In the genomic region with DNA sequence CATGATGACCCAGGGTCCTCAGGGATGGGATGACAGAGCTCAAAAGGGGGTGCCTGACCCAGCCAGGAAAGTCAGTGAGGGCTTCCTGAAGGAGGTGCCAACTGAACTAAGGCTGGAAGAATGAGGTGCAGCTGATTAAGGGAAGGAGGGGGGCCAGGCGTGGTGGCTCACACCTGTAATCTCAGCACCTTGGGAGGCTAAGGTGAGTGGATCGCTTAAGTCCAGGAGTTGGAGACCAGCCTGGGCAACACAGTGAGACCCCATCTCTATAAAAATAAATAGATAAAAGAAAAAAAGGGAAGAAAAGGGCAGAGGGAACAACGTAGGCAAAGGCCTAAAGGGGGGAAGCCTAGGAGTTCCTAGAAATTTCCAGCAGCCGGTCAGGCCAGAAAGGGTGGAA, we compare ENCODE assay signal across 10 cellular contexts. TPM values are rescaled to one million over a fixed set of nuclear protein-coding genes. Genes with fewer than 3 reads are reported as not detected.
A peak's percentile ranks its signal among the peaks of the same experiment; 100 is the strongest.
DNase-seq lines count a peak whose midpoint lies in the region; ATAC-seq and TF ChIP-seq lines count a peak whose summit lies in the region.
"Had no signal": no experiment of that assay in that cellular context is flagged by ENCODE, and none has a peak within 500 bp of the region (broad histone marks: within the 10 kb centered on the region; RNA-seq: fewer than 3 reads in every experiment).

No MANE protein-coding gene starts in this region.

- H3K9me2 ChIP-seq in GM23338 (ENCODE audit: insufficient read depth), result no peaks in the 10 kb centered on the region

- no peak overlapping the region for H3K27ac ChIP-seq in GM23338 (ENCODE audit: low read depth)

- H3K4me3 Mint-ChIP-seq in GM23338, result peak overlapping the region; percentile 75; the same call in 1 of the 3 replicates
- H3K4me3 Mint-ChIP-seq in activated B cell treated with CpG ODN at 0.5 μM for 24 hours, result peak overlapping the region; percentile 83
- H3K4me3 Mint-ChIP-seq in activated T-helper 2 cell treated with anti-CD3 and anti-CD28 coated beads, Interferon-gamma antibody, Interleukin-2, Interleukin-4, amounts not matched to agents 10 μg/mL and 5 μg/mL and 100 μg/mL, durations not matched to agents 14 hours and 24 hours and 36 hours (ENCODE audit: low read depth), result no peak overlapping the region

- 0 out of 2 replicates have a peak, but pooled peaks cover 4% of the 10 kb centered on the region for H3F3A ChIP-seq in GM23338 (replicated peaks; ENCODE audit: low read depth)

- H2AFZ ChIP-seq in GM23338, result no peak overlapping the region

- H3K36me3 Mint-ChIP-seq in GM23338 (ENCODE audit: low read depth) (no peaks in the 10 kb centered on the region), activated B cell treated with CpG ODN at 0.5 μM for 24 hours (ENCODE audit: low read depth) (peaks cover 11% of the 10 kb centered on the region)
- H3K36me3 Mint-ChIP-seq in activated T-helper 2 cell treated with anti-CD3 and anti-CD28 coated beads, Interferon-gamma antibody, Interleukin-2, Interleukin-4, amounts not matched to agents 10 μg/mL and 5 μg/mL and 100 μg/mL, durations not matched to agents 14 hours and 24 hours and 36 hours (ENCODE audit: low read depth), result peaks cover 15% of the 10 kb centered on the region

- DNase-seq in GM23338 (ENCODE audit: low spot score) (no peak), activated B cell treated with CpG ODN at 0.5 μM for 24 hours (no peak), NCI-H446 (lab: John Stamatoyannopoulos, UW) (no peak), EL (no peak)
- DNase-seq in activated T-helper 2 cell treated with anti-CD3 and anti-CD28 coated beads, Interferon-gamma antibody, Interleukin-2, Interleukin-4, amounts not matched to agents 10 μg/mL and 5 μg/mL and 100 μg/mL, durations not matched to agents 14 hours and 24 hours and 36 hours (ENCODE audit: low spot score), result no peak
- DNase-seq: NCI-H187 treated with DMSO at 0.1 percent for 48 hours had no signal

- H3K79me2 ChIP-seq in GM23338 (replicated peaks; ENCODE audit: insufficient read depth), result no peaks in the 10 kb centered on the region

- no peaks in the 10 kb centered on the region for H4K20me1 ChIP-seq in GM23338 (replicated peaks; ENCODE audit: insufficient read depth)

- intact Hi-C loops in activated B cell treated with CpG ODN at 0.5 μM for 24 hours (cut with micrococcal nuclease), result no loop called here
- intact Hi-C loops in activated T-helper 2 cell treated with anti-CD3 and anti-CD28 coated beads, Interferon-gamma antibody, Interleukin-2, Interleukin-4, amounts not matched to agents 10 μg/mL and 5 μg/mL and 100 μg/mL, durations not matched to agents 14 hours and 24 hours and 36 hours (cut with micrococcal nuclease), result no loop called here

- peak overlapping the region; percentile 76 for H3K4me2 ChIP-seq in GM23338
- H3K4me2 ChIP-seq in skeletal muscle satellite cell (ENCODE audit: low read length), result peak overlapping the region; percentile 74

- TF ChIP-seq CTCF in GM23338 (conservative IDR thresholded peaks at IDR 0.05; ENCODE audit: low read depth in 2 of 2), result no peak
- TF ChIP-seq CTCF in activated B cell treated with CpG ODN at 0.5 μM for 24 hours (IDR thresholded peaks at IDR 0.05), result no peak

- H3K27ac Mint-ChIP-seq in GM23338 (no peak overlapping the region), activated B cell treated with CpG ODN at 0.5 μM for 24 hours (no peak overlapping the region)
- no peak overlapping the region for H3K27ac Mint-ChIP-seq in activated T-helper 2 cell treated with anti-CD3 and anti-CD28 coated beads, Interferon-gamma antibody, Interleukin-2, Interleukin-4, amounts not matched to agents 10 μg/mL and 5 μg/mL and 100 μg/mL, durations not matched to agents 14 hours and 24 hours and 36 hours

- ATAC-seq in GM23338, result no peak
- no peak for ATAC-seq in activated B cell treated with CpG ODN at 0.5 μM for 24 hours (ENCODE audit: low read depth)
- ATAC-seq in GM21367 (IDR thresholded peaks at IDR 0.05; ENCODE audit: unreplicated experiment), result no peak

- H3K4me1 ChIP-seq in GM23338 (ENCODE audit: insufficient read depth) (peaks cover 6% of the 10 kb centered on the region; the same call in 1 of the 2 replicates), iPS-15b (ENCODE audit: control insufficient read depth, insufficient read depth, low read length) (no peaks in the 10 kb centered on the region), skeletal muscle satellite cell (ENCODE audit: control insufficient read depth, insufficient read depth, low read length) (peaks cover 19% of the 10 kb centered on the region)

- H3K36me3 ChIP-seq in GM23338 (ENCODE audit: insufficient read depth), result no peaks in the 10 kb centered on the region
- H3K36me3 ChIP-seq in iPS-15b (ENCODE audit: control insufficient read depth, insufficient read depth, low read length), result no peaks in the 10 kb centered on the region
- peaks cover 3% of the 10 kb centered on the region for H3K36me3 ChIP-seq in skeletal muscle satellite cell (ENCODE audit: insufficient read depth, low read length)

- H3K27me3 Mint-ChIP-seq in GM23338 (ENCODE audit: insufficient read depth, low read depth, poor library complexity) (peaks cover 16% of the 10 kb centered on the region), activated B cell treated with CpG ODN at 0.5 μM for 24 hours (no peaks in the 10 kb centered on the region)
- H3K27me3 Mint-ChIP-seq in activated T-helper 2 cell treated with anti-CD3 and anti-CD28 coated beads, Interferon-gamma antibody, Interleukin-2, Interleukin-4, amounts not matched to agents 10 μg/mL and 5 μg/mL and 100 μg/mL, durations not matched to agents 14 hours and 24 hours and 36 hours (ENCODE audit: low read depth), result no peaks in the 10 kb centered on the region

- POLR2A ChIA-PET in activated B cell treated with CpG ODN at 0.5 μM for 24 hours (lab: Charles Lee), result interaction anchor here (0.6 to 3.2 kb wide), 2 partner anchors 11 to 55 kb away, joined by 3 to 23 read pairs; no protein-coding TSS in a partner anchor

- H3K9me3 ChIP-seq in iPS-15b (ENCODE audit: control insufficient read depth, insufficient read depth, low read length), result no peaks in the 10 kb centered on the region
- H3K9me3 ChIP-seq in skeletal muscle satellite cell (replicated peaks; ENCODE audit: low read length), result no peaks in the 10 kb centered on the region

- H3K4me3 ChIP-seq in GM23338, result peak overlapping the region; percentile 52
- H3K4me3 ChIP-seq in iPS-15b (ENCODE audit: low read depth, low read length), result peak overlapping the region; percentile 40
- H3K4me3 ChIP-seq in skeletal muscle satellite cell (ENCODE audit: low read length), result no peak overlapping the region

- no peaks in the 10 kb centered on the region for H3K9me3 Mint-ChIP-seq in GM23338
- H3K9me3 Mint-ChIP-seq in activated B cell treated with CpG ODN at 0.5 μM for 24 hours, result no peaks in the 10 kb centered on the region
- H3K9me3 Mint-ChIP-seq in activated T-helper 2 cell treated with anti-CD3 and anti-CD28 coated beads, Interferon-gamma antibody, Interleukin-2, Interleukin-4, amounts not matched to agents 10 μg/mL and 5 μg/mL and 100 μg/mL, durations not matched to agents 14 hours and 24 hours and 36 hours, result peaks cover 3% of the 10 kb centered on the region

- H3K9ac ChIP-seq in iPS-15b (ENCODE audit: low read depth, low read length) (no peak overlapping the region), skeletal muscle satellite cell (ENCODE audit: low read depth, low read length) (no peak overlapping the region)

- 0 out of 2 replicates have a peak, but pooled peaks cover 5% of the 10 kb centered on the region for H3K27me3 ChIP-seq in GM23338 (ENCODE audit: insufficient read depth)
- peaks cover 7% of the 10 kb centered on the region for H3K27me3 ChIP-seq in iPS-15b (ENCODE audit: control insufficient read depth, insufficient read depth, low read length)
- H3K27me3 ChIP-seq in skeletal muscle satellite cell (ENCODE audit: control insufficient read depth, insufficient read depth, low read length), result no peaks in the 10 kb centered on the region

- H3K4me1 Mint-ChIP-seq in GM23338 (peaks cover 7% of the 10 kb centered on the region), activated B cell treated with CpG ODN at 0.5 μM for 24 hours (peaks cover 14% of the 10 kb centered on the region)
- peaks cover 20% of the 10 kb centered on the region for H3K4me1 Mint-ChIP-seq in activated T-helper 2 cell treated with anti-CD3 and anti-CD28 coated beads, Interferon-gamma antibody, Interleukin-2, Interleukin-4, amounts not matched to agents 10 μg/mL and 5 μg/mL and 100 μg/mL, durations not matched to agents 14 hours and 24 hours and 36 hours (ENCODE audit: low read depth)

- CTCF ChIA-PET in activated B cell treated with CpG ODN at 0.5 μM for 24 hours (lab: Charles Lee), result interaction anchor here (0.7 kb wide), 1 partner anchor 45 kb away, joined by 3 read pairs; no protein-coding TSS in a partner anchor

RNA-seq across cellular contexts. Expression of a gene that starts 9.1 kb away (rescaled TPM):
- total RNA-seq in GM23338 (2014; rRNA removed; shearing (Covaris generic)), result 3.0 and 3.3 TPM in 2 replicates
- 4.1 and 4.6 TPM in 2 replicates for polyA plus RNA-seq in GM23338 (2016; fragmentation: Nextera tagmentation; extraction: Ambion mirVana)
- 0.24 TPM in 1 of 2 replicates, not detected in the other for total RNA-seq in activated B cell treated with CpG ODN at 0.5 μM for 24 hours
- not detected in 2 replicates for total RNA-seq in skeletal muscle satellite cell (2012; rRNA removed)
- 2.5 and 3.0 TPM in 2 replicates for total RNA-seq in activated T-helper 2 cell treated with anti-CD3 and anti-CD28 coated beads, Interferon-gamma antibody, Interleukin-2, Interleukin-4, amounts not matched to agents 10 μg/mL and 5 μg/mL and 100 μg/mL, durations not matched to agents 14 hours and 24 hours and 36 hours
- total RNA-seq: skeletal muscle tissue had no signal

RNA-seq across cellular contexts. Expression of a gene that starts 30.1 kb away (rescaled TPM):
- total RNA-seq in GM23338 (2014; rRNA removed; shearing (Covaris generic)), result 10.2 and 15.4 TPM in 2 replicates
- polyA plus RNA-seq in GM23338 (2016; fragmentation: Nextera tagmentation; extraction: Ambion mirVana), result 6.3 and 8.4 TPM in 2 replicates
- total RNA-seq in activated B cell treated with CpG ODN at 0.5 μM for 24 hours, result 32.2 and 34.5 TPM in 2 replicates
- 5.0 and 6.8 TPM in 2 replicates for total RNA-seq in skeletal muscle satellite cell (2012; rRNA removed)
- total RNA-seq in activated T-helper 2 cell treated with anti-CD3 and anti-CD28 coated beads, Interferon-gamma antibody, Interleukin-2, Interleukin-4, amounts not matched to agents 10 μg/mL and 5 μg/mL and 100 μg/mL, durations not matched to agents 14 hours and 24 hours and 36 hours, result 23.0 and 25.3 TPM in 2 replicates

RNA-seq across cellular contexts. Expression of a gene that starts 52.5 kb away (rescaled TPM):
- total RNA-seq in GM23338 (2014; rRNA removed; shearing (Covaris generic)), result 23.2 and 25.5 TPM in 2 replicates
- polyA plus RNA-seq in GM23338 (2016; fragmentation: Nextera tagmentation; extraction: Ambion mirVana), result 8.9 and 11.1 TPM in 2 replicates
- total RNA-seq in activated B cell treated with CpG ODN at 0.5 μM for 24 hours, result 16.3 and 16.7 TPM in 2 replicates
- 41.6 and 59.0 TPM in 2 replicates for total RNA-seq in skeletal muscle satellite cell (2012; rRNA removed)
- 64.6 and 65.5 TPM in 2 replicates for total RNA-seq in activated T-helper 2 cell treated with anti-CD3 and anti-CD28 coated beads, Interferon-gamma antibody, Interleukin-2, Interleukin-4, amounts not matched to agents 10 μg/mL and 5 μg/mL and 100 μg/mL, durations not matched to agents 14 hours and 24 hours and 36 hours

RNA-seq across cellular contexts. Expression of a gene that starts 58.5 kb away (rescaled TPM):
- total RNA-seq in GM23338 (2014; rRNA removed; shearing (Covaris generic)), result 0.10 TPM in 1 of 2 replicates, not detected in the other
- polyA plus RNA-seq in GM23338 (2016; fragmentation: Nextera tagmentation; extraction: Ambion mirVana), result 0.42 and 0.65 TPM in 2 replicates
- total RNA-seq in activated B cell treated with CpG ODN at 0.5 μM for 24 hours, result 1.9 and 3.4 TPM in 2 replicates
- not detected in 2 replicates for total RNA-seq in skeletal muscle satellite cell (2012; rRNA removed)
- total RNA-seq in activated T-helper 2 cell treated with anti-CD3 and anti-CD28 coated beads, Interferon-gamma antibody, Interleukin-2, Interleukin-4, amounts not matched to agents 10 μg/mL and 5 μg/mL and 100 μg/mL, durations not matched to agents 14 hours and 24 hours and 36 hours, result 1.7 and 2.1 TPM in 2 replicates
- total RNA-seq: skeletal muscle tissue had no signal

RNA-seq across cellular contexts. Expression of a gene that starts 59.8 kb away (rescaled TPM):
- total RNA-seq in GM23338 (2014; rRNA removed; shearing (Covaris generic)), result not detected in 2 replicates
- polyA plus RNA-seq in GM23338 (2016; fragmentation: Nextera tagmentation; extraction: Ambion mirVana), result not detected in 2 replicates
- not detected in 2 replicates for total RNA-seq in activated B cell treated with CpG ODN at 0.5 μM for 24 hours
- not detected in 2 replicates for total RNA-seq in skeletal muscle satellite cell (2012; rRNA removed)
- not detected in 2 replicates for total RNA-seq in activated T-helper 2 cell treated with anti-CD3 and anti-CD28 coated beads, Interferon-gamma antibody, Interleukin-2, Interleukin-4, amounts not matched to agents 10 μg/mL and 5 μg/mL and 100 μg/mL, durations not matched to agents 14 hours and 24 hours and 36 hours
- total RNA-seq: skeletal muscle tissue had no signal
